In genomic region chr17:40464392-40464855, GRCh38 we compare ENCODE assay signal across 2 cellular contexts.
TF ChIP-seq lines count a peak whose summit lies in the region.

No MANE protein-coding gene starts in this region.

TF ChIP-seq in HEK293, 187 proteins besides CTCF, POLR2A, EP300 and RAD21:
- no peak for TF ChIP-seq ZSCAN5A (tag by site-specific recombination; IDR thresholded peaks at IDR 0.05)
- peak; percentile 99 for TF ChIP-seq ZNF623 (tag by site-specific recombination; IDR thresholded peaks at IDR 0.05)
- no peak for TF ChIP-seq KLF8 (tag by site-specific recombination; IDR thresholded peaks at IDR 0.05)
- TF ChIP-seq ZNF776 (tag by site-specific recombination; IDR thresholded peaks at IDR 0.05; ENCODE audit: borderline replicate concordance) = no peak
- TF ChIP-seq ZNF280C (tag by site-specific recombination; IDR thresholded peaks at IDR 0.05) = no peak
- 0 out of 2 replicates have a peak, but pooled peaks have one; percentile 31 for TF ChIP-seq ZNF280D (tag by site-specific recombination; IDR thresholded peaks at IDR 0.05)

TF ChIP-seq in H1, 55 proteins besides CTCF, POLR2A, EP300 and RAD21:
- TF ChIP-seq CTBP2 (IDR thresholded peaks at IDR 0.05; ENCODE audit: borderline replicate concordance, insufficient read depth, insufficient read length, low read length) = no peak
- peak; percentile 99 for TF ChIP-seq KDM1A (IDR thresholded peaks at IDR 0.05; ENCODE audit: borderline replicate concordance, low read length)
- no peak for TF ChIP-seq SP2 (IDR thresholded peaks at IDR 0.05; ENCODE audit: low read length)
- TF ChIP-seq HDAC2 (IDR thresholded peaks at IDR 0.05; ENCODE audit: borderline replicate concordance in 1 of 2, low read depth in 2 of 2, low read length in 2 of 2) = peak in 1 of 2 experiments; percentile 98; a peak in 2 of 4 replicates
- 0 out of 2 replicates have a peak, but pooled peaks have one; percentile 21 for TF ChIP-seq MAX (IDR thresholded peaks at IDR 0.05)
